In genomic region chr7:121872831-121873764, GRCh38 we compare ENCODE assay signal across 1 cellular context.
TF ChIP-seq lines count a peak whose summit lies in the region.

Gene PTPRZ1 (plus strand): TSS chr7:121873161. CDS start chr7:121873500, 339 bp downstream.

TF ChIP-seq in WTC11, 78 proteins besides CTCF, POLR2A, EP300 and RAD21 (continued from another document):
- TF ChIP-seq, protein P1, sequence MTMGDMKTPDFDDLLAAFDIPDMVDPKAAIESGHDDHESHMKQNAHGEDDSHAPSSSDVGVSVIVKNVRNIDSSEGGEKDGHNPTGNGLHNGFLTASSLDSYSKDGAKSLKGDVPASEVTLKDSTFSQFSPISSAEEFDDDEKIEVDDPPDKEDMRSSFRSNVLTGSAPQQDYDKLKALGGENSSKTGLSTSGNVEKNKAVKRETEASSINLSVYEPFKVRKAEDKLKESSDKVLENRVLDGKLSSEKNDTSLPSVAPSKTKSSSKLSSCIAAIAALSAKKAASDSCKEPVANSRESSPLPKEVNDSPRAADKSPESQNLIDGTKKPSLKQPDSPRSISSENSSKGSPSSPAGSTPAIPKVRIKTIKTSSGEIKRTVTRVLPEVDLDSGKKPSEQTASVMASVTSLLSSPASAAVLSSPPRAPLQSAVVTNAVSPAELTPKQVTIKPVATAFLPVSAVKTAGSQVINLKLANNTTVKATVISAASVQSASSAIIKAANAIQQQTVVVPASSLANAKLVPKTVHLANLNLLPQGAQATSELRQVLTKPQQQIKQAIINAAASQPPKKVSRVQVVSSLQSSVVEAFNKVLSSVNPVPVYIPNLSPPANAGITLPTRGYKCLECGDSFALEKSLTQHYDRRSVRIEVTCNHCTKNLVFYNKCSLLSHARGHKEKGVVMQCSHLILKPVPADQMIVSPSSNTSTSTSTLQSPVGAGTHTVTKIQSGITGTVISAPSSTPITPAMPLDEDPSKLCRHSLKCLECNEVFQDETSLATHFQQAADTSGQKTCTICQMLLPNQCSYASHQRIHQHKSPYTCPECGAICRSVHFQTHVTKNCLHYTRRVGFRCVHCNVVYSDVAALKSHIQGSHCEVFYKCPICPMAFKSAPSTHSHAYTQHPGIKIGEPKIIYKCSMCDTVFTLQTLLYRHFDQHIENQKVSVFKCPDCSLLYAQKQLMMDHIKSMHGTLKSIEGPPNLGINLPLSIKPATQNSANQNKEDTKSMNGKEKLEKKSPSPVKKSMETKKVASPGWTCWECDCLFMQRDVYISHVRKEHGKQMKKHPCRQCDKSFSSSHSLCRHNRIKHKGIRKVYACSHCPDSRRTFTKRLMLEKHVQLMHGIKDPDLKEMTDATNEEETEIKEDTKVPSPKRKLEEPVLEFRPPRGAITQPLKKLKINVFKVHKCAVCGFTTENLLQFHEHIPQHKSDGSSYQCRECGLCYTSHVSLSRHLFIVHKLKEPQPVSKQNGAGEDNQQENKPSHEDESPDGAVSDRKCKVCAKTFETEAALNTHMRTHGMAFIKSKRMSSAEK (CRISPR knock-in tag; IDR thresholded peaks at IDR 0.05; ENCODE audit: borderline replicate concordance), result no peak
- no peak for TF ChIP-seq ATF6 (CRISPR knock-in tag; IDR thresholded peaks at IDR 0.05)
- peak; percentile 89; the same call in 1 of the 2 replicates for TF ChIP-seq ETV6 (CRISPR knock-in tag; IDR thresholded peaks at IDR 0.05)
- TF ChIP-seq E2F5 (CRISPR knock-in tag; IDR thresholded peaks at IDR 0.05), result no peak
- TF ChIP-seq, protein P2, sequence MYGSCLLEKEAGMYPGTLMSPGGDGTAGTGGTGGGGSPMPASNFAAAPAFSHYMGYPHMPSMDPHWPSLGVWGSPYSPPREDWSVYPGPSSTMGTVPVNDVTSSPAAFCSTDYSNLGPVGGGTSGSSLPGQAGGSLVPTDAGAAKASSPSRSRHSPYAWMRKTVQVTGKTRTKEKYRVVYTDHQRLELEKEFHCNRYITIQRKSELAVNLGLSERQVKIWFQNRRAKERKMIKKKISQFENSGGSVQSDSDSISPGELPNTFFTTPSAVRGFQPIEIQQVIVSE (CRISPR knock-in tag; IDR thresholded peaks at IDR 0.05; ENCODE audit: borderline replicate concordance), result no peak
- TF ChIP-seq IRF1 (CRISPR knock-in tag; IDR thresholded peaks at IDR 0.05), result no peak; the same call in 1 of the 2 replicates
- 0 out of 2 replicates have a peak, but pooled peaks have one; percentile 11 for TF ChIP-seq ZBTB21 (CRISPR knock-in tag; IDR thresholded peaks at IDR 0.05; ENCODE audit: borderline replicate concordance)
- TF ChIP-seq ZNF219 (CRISPR knock-in tag; IDR thresholded peaks at IDR 0.05; ENCODE audit: borderline replicate concordance), result peak; percentile 25; the same call in 1 of the 2 replicates
- no peak for TF ChIP-seq ELF4 (CRISPR knock-in tag; IDR thresholded peaks at IDR 0.05; ENCODE audit: low read depth)
- TF ChIP-seq ZNF138 (CRISPR knock-in tag; conservative IDR thresholded peaks at IDR 0.05), result no peak
- TF ChIP-seq ESRRA (CRISPR knock-in tag; IDR thresholded peaks at IDR 0.05; ENCODE audit: borderline replicate concordance), result peak; percentile 71; the same call in 1 of the 2 replicates
- TF ChIP-seq, protein P3, sequence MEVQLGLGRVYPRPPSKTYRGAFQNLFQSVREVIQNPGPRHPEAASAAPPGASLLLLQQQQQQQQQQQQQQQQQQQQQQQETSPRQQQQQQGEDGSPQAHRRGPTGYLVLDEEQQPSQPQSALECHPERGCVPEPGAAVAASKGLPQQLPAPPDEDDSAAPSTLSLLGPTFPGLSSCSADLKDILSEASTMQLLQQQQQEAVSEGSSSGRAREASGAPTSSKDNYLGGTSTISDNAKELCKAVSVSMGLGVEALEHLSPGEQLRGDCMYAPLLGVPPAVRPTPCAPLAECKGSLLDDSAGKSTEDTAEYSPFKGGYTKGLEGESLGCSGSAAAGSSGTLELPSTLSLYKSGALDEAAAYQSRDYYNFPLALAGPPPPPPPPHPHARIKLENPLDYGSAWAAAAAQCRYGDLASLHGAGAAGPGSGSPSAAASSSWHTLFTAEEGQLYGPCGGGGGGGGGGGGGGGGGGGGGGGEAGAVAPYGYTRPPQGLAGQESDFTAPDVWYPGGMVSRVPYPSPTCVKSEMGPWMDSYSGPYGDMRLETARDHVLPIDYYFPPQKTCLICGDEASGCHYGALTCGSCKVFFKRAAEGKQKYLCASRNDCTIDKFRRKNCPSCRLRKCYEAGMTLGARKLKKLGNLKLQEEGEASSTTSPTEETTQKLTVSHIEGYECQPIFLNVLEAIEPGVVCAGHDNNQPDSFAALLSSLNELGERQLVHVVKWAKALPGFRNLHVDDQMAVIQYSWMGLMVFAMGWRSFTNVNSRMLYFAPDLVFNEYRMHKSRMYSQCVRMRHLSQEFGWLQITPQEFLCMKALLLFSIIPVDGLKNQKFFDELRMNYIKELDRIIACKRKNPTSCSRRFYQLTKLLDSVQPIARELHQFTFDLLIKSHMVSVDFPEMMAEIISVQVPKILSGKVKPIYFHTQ (CRISPR knock-in tag; IDR thresholded peaks at IDR 0.05), result no peak
- TF ChIP-seq RORB (CRISPR knock-in tag; IDR thresholded peaks at IDR 0.05), result no peak
- TF ChIP-seq, protein P4, sequence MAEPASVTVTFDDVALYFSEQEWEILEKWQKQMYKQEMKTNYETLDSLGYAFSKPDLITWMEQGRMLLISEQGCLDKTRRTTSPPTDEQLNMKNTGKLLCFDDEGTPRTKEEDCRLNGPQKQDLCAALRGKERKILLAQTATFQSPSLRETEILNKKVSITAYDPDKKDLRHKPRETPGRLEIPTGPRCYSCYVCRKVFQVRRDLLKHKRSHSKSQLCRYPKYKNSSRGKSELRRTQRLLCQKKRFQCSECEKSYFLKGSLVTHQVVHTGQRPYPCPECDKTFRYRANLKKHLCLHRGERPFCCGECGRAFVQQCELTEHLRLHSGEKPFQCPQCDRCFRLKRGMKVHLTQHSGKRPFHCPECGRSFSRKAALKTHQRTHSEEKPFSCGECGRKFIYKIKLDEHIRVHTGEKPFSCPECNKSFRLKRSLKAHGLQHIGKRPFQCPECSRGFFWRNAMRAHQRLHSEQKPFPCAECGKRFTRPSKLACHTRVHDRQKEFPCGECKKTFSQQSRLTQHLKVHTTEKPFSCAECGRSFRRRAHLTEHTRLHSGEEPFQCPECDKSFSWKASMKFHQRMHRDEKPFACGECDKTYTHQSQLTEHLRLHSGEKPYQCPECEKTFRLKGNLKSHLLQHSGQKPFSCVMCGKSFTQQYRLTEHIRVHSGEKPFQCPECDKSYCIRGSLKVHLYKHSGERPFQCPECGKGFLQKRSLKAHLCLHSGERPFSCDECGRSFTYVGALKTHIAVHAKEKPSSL (CRISPR knock-in tag; conservative IDR thresholded peaks at IDR 0.05), result no peak
- no peak for TF ChIP-seq OVOL2 (CRISPR knock-in tag; IDR thresholded peaks at IDR 0.05; ENCODE audit: borderline replicate concordance)
- peak; percentile 71; the same call in 1 of the 2 replicates for TF ChIP-seq KAT7 (CRISPR knock-in tag; IDR thresholded peaks at IDR 0.05; ENCODE audit: borderline replicate concordance)
- TF ChIP-seq, protein P5, sequence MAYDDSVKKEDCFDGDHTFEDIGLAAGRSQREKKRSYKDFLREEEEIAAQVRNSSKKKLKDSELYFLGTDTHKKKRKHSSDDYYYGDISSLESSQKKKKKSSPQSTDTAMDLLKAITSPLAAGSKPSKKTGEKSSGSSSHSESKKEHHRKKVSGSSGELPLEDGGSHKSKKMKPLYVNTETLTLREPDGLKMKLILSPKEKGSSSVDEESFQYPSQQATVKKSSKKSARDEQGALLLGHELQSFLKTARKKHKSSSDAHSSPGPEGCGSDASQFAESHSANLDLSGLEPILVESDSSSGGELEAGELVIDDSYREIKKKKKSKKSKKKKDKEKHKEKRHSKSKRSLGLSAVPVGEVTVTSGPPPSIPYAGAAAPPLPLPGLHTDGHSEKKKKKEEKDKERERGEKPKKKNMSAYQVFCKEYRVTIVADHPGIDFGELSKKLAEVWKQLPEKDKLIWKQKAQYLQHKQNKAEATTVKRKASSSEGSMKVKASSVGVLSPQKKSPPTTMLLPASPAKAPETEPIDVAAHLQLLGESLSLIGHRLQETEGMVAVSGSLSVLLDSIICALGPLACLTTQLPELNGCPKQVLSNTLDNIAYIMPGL (CRISPR knock-in tag; IDR thresholded peaks at IDR 0.05), result peak; percentile 84; the same call in 1 of the 2 replicates
- TF ChIP-seq, protein P6, sequence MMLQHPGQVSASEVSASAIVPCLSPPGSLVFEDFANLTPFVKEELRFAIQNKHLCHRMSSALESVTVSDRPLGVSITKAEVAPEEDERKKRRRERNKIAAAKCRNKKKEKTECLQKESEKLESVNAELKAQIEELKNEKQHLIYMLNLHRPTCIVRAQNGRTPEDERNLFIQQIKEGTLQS (CRISPR knock-in tag; conservative IDR thresholded peaks at IDR 0.05), result no peak
- no peak for TF ChIP-seq MXD4 (CRISPR knock-in tag; IDR thresholded peaks at IDR 0.05; ENCODE audit: borderline replicate concordance)
- no peak for TF ChIP-seq ZBTB43 (CRISPR knock-in tag; IDR thresholded peaks at IDR 0.05)
- TF ChIP-seq ARID4B (CRISPR knock-in tag; IDR thresholded peaks at IDR 0.05; ENCODE audit: borderline replicate concordance), result peak; percentile 76; the same call in 1 of the 2 replicates
- TF ChIP-seq MYBL2 (CRISPR knock-in tag; IDR thresholded peaks at IDR 0.05), result 0 out of 2 replicates have a peak, but pooled peaks have one; percentile 52
- TF ChIP-seq, protein P7, sequence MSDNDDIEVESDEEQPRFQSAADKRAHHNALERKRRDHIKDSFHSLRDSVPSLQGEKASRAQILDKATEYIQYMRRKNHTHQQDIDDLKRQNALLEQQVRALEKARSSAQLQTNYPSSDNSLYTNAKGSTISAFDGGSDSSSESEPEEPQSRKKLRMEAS (CRISPR knock-in tag; IDR thresholded peaks at IDR 0.05), result peak; percentile 38; the same call in 1 of the 2 replicates
- TF ChIP-seq JAZF1 (CRISPR knock-in tag; IDR thresholded peaks at IDR 0.05), result no peak
